In genomic region chr17:75897076-75898019, GRCh38 we compare ENCODE assay signal across 8 cellular contexts. TPM values are rescaled to one million over a fixed set of nuclear protein-coding genes. Genes with fewer than 3 reads are reported as not detected.
A peak's percentile ranks its signal among the peaks of the same experiment; 100 is the strongest.
DNase-seq lines count a peak whose midpoint lies in the region; ATAC-seq, FAIRE-seq and TF ChIP-seq lines count a peak whose summit lies in the region.

No MANE protein-coding gene starts in this region.

- no peak for TF ChIP-seq RAD21 in K562 (CRISPR knock-in tag; conservative IDR thresholded peaks at IDR 0.05 in 1 of 2, IDR thresholded peaks at IDR 0.05 in 1 of 2)

- H3K18ac ChIP-seq in mesenchymal stem cell (ENCODE audit: low read depth in 1 of 2, low read length in 2 of 2): peak overlapping the region; percentile 58 to 88

- H3K4me2 ChIP-seq in K562 (ENCODE audit: insufficient read depth, low read length): peak overlapping the region; percentile 85
- H3K4me2 ChIP-seq in mesenchymal stem cell (ENCODE audit: low read length, poor library complexity, severe bottlenecking): peak overlapping the region; percentile 47

- ATAC-seq in left cardiac atrium: no peak
- no peak for ATAC-seq in K562
- ATAC-seq in GM18873 (IDR thresholded peaks at IDR 0.05; ENCODE audit: low FRiP score, unreplicated experiment): no peak

- TF ChIP-seq CTCF in cardiac muscle cell (IDR thresholded peaks at IDR 0.05; ENCODE audit: low read depth, low read length): no peak
- TF ChIP-seq CTCF in K562 (IDR thresholded peaks at IDR 0.05 in 2 of 3, conservative IDR thresholded peaks at IDR 0.05 in 1 of 3; ENCODE audit: insufficient read depth in 2 of 3, low read depth in 1 of 3, low read length in 3 of 3): no peak

- H2AFZ ChIP-seq in K562 (ENCODE audit: low read depth, low read length) (peak overlapping the region; percentile 70; the same call in 1 of the 2 replicates), mesenchymal stem cell (ENCODE audit: low read depth, low read length) (no peak overlapping the region)

- H3K9me1 ChIP-seq in K562 (ENCODE audit: control insufficient read depth, insufficient read depth, low read length): peaks cover 4% of the 10 kb centered on the region

- H3K79me1 ChIP-seq in mesenchymal stem cell (replicated peaks; ENCODE audit: low read length, poor library complexity, severe bottlenecking): peaks cover 43% of the 10 kb centered on the region

- WGBS in K562 (ENCODE audit: insufficient coverage, low coverage, missing lambda C conversion rate): 73% methylated on average over 23 of the region's 45 CpGs
- 54% methylated on average over 37 of the region's 45 CpGs for WGBS in mesenchymal stem cell

- H2BK5ac ChIP-seq in mesenchymal stem cell (ENCODE audit: low read depth, low read length, poor library complexity, severe bottlenecking): no peak overlapping the region

- TF ChIP-seq POLR2A in K562 (conservative IDR thresholded peaks at IDR 0.05): no peak

- H3K27ac ChIP-seq in cardiac muscle cell (peak overlapping the region; percentile 86), K562 (ENCODE audit: extremely low read depth, low read depth, low read length) (peak overlapping the region; percentile 96), mesenchymal stem cell (ENCODE audit: low read length, poor library complexity, severe bottlenecking) (no peak overlapping the region)

- peak overlapping the region; percentile 66 for H4K91ac ChIP-seq in mesenchymal stem cell (ENCODE audit: low read length)

- H3K4me3 ChIP-seq in cardiac muscle cell: peak overlapping the region; percentile 79
- H3K4me3 ChIP-seq in K562: peak overlapping the region; percentile 93
- peak overlapping the region in 1 of 2 experiments; percentile 73 for H3K4me3 ChIP-seq in mesenchymal stem cell (ENCODE audit: insufficient read depth in 1 of 2, low read depth in 1 of 2, low read length in 2 of 2)

- DNase-seq in cardiac muscle cell (ENCODE audit: low read depth in 1 of 2, low spot score in 1 of 2) (no peak), left cardiac atrium (no peak), K562 (ENCODE audit: extremely low read depth in 1 of 4, low spot score in 3 of 4) (no peak), mesenchymal stem cell (no peak), ureter (ENCODE audit: low spot score) (peak; percentile 65), NCI-H1694 (lab: John Stamatoyannopoulos, UW) (no peak)
- DNase-seq in stimulated activated CD4-positive, alpha-beta T cell treated with anti-CD3 and anti-CD28 coated beads, Interleukin-12 subunit alpha, Interleukin-12 subunit beta, amount 100 ng/mL, for 4 hours: no peak

- peak overlapping the region; percentile 33 for H2BK15ac ChIP-seq in mesenchymal stem cell (ENCODE audit: low read depth, poor library complexity, severe bottlenecking)

- POLR2A ChIA-PET in K562 (lab: Yijun Ruan, JAX): interaction anchor here (0.6 to 15.9 kb wide), 17 partner anchors 7 to 658 kb away, joined by 3 to 169 read pairs (median 4); partner anchors contain the start of genes ACOX1, MRPL38, TEN1 and TRIM47

- peaks cover 32% of the 10 kb centered on the region for H3K79me2 ChIP-seq in K562 (ENCODE audit: control insufficient read depth, insufficient read depth, low read length)

- in situ Hi-C loops in K562 (cut with MboI): no loop called here

- no peak overlapping the region for H3K23ac ChIP-seq in mesenchymal stem cell (ENCODE audit: low read length in 2 of 2)

- peak overlapping the region in 1 of 2 experiments; percentile 34 for H2BK12ac ChIP-seq in mesenchymal stem cell (ENCODE audit: low read length in 2 of 2)

- no peaks in the 10 kb centered on the region for H3K27me3 ChIP-seq in cardiac muscle cell
- no peaks in the 10 kb centered on the region for H3K27me3 ChIP-seq in K562 (ENCODE audit: control insufficient read depth in 2 of 2, insufficient read depth in 2 of 2, low read length in 2 of 2)
- no peaks in the 10 kb centered on the region for H3K27me3 ChIP-seq in mesenchymal stem cell (ENCODE audit: control insufficient read depth in 1 of 2, insufficient read depth in 1 of 2, low read length in 2 of 2)

- intact Hi-C loops in left cardiac atrium (cut with DNase I) (loop anchor here in 1 of 2 donors (10.0 kb wide), 1 partner anchor 133 kb away; the partner anchor contains the start of gene GALK1), K562 (cut with micrococcal nuclease) (loop anchor here (2.0 kb wide), 1 partner anchor 43 kb away; the partner anchor contains the start of gene WBP2)

- H3K4ac ChIP-seq in mesenchymal stem cell (ENCODE audit: low read depth in 1 of 2, low read length in 2 of 2): peak overlapping the region; percentile 35 to 46

- TSS peak; percentile 89 for BruUV-seq in K562 (replicated peaks; lab: Mats Ljungman, UMichigan)

- peak; percentile 67 for FAIRE-seq in K562 (lab: Jason Lieb, UNC)

- TF ChIP-seq EP300 in K562 (IDR thresholded peaks at IDR 0.05; ENCODE audit: low read length): no peak

- no peak overlapping the region for H2AK5ac ChIP-seq in mesenchymal stem cell (ENCODE audit: low read length, severe bottlenecking)

- H4K8ac ChIP-seq in mesenchymal stem cell (ENCODE audit: low read length): peak overlapping the region; percentile 94

- H3K9me3 ChIP-seq in cardiac muscle cell (ENCODE audit: low read depth): no peaks in the 10 kb centered on the region
- H3K9me3 ChIP-seq in K562 (replicated peaks; ENCODE audit: control insufficient read depth, insufficient read depth, low read depth, low read length): no peaks in the 10 kb centered on the region
- no peaks in the 10 kb centered on the region for H3K9me3 ChIP-seq in mesenchymal stem cell (ENCODE audit: control insufficient read depth, low read length)

- CTCF ChIA-PET in K562 (lab: Yijun Ruan, JAX; ENCODE audit: low intra/inter-chr PET ratio): interaction anchor here (1.9 kb wide), 1 partner anchor 42 kb away, joined by 16 read pairs; the partner anchor contains the start of gene WBP2

- H2BK120ac ChIP-seq in mesenchymal stem cell (ENCODE audit: low read depth, low read length): peak overlapping the region; percentile 52

- H3K4me1 ChIP-seq in cardiac muscle cell (ENCODE audit: low read depth) (peaks cover 8% of the 10 kb centered on the region), K562 (replicated peaks in 1 of 2; ENCODE audit: control insufficient read depth in 2 of 2, insufficient read depth in 2 of 2, low read length in 2 of 2) (peaks cover 13 to 78% of the 10 kb centered on the region in 2 experiments; a peak in 4 of 5 replicates), mesenchymal stem cell (ENCODE audit: control insufficient read depth, insufficient read depth, low read depth, low read length) (peaks cover 30% of the 10 kb centered on the region)

- H3K14ac ChIP-seq in mesenchymal stem cell (ENCODE audit: low read length in 2 of 2): no peak overlapping the region

- peaks cover 28% of the 10 kb centered on the region for H3K36me3 ChIP-seq in cardiac muscle cell
- H3K36me3 ChIP-seq in K562 (ENCODE audit: control insufficient read depth, insufficient read depth, low read length): peaks cover 57% of the 10 kb centered on the region; the same call in 2 of the 3 replicates
- H3K36me3 ChIP-seq in mesenchymal stem cell (ENCODE audit: control insufficient read depth in 1 of 2, insufficient read depth in 2 of 2, low read depth in 1 of 2, low read length in 2 of 2): peaks cover 44 to 56% of the 10 kb centered on the region in 2 experiments

- peak overlapping the region; percentile 82 to 100; a peak in 3 of 4 replicates for H3K9ac ChIP-seq in K562 (ENCODE audit: insufficient read depth in 1 of 2, low read depth in 2 of 2, low read length in 2 of 2)
- peak overlapping the region; percentile 83 for H3K9ac ChIP-seq in mesenchymal stem cell (ENCODE audit: low read length)

- no peaks in the 10 kb centered on the region for H4K20me1 ChIP-seq in K562 (replicated peaks; ENCODE audit: control insufficient read depth, insufficient read depth, low read length)

RNA-seq across cellular contexts. Expression of gene TRIM65, which starts 0.6 kb away (rescaled TPM):
- total RNA-seq in cardiac muscle cell (20.2 and 31.5 TPM in 2 replicates), left cardiac atrium (1 to 10 TPM; 8.4 to 9.9 TPM), K562 (2014; rRNA removed) (34.3 and 47.5 TPM in 2 replicates), K562 (2014; rRNA removed; fragmentation: Illumina TruSeq; extraction: Trizol) (16.2 and 20.0 TPM in 2 replicates), K562 (2015; rRNA removed; fragmentation: Illumina TruSeq; extraction: Trizol) (26.6 and 28.2 TPM in 2 replicates), K562 (2021) (45.5 and 45.7 TPM in 2 replicates), ureter (16.2 TPM)
- polyA plus RNA-seq in cardiac muscle cell (14.6 and 16.8 TPM in 2 replicates), K562 (2011; rRNA removed) (19.5 and 22.1 TPM in 2 replicates), K562 (2014; fragmentation: Illumina TruSeq; extraction: Trizol) (22.9 and 26.1 TPM in 2 replicates), K562 (2014; fragmentation: Nextera tagmentation; extraction: Ambion mirVana) (1 to 10 TPM; 2.8 to 5.8 TPM), K562 (2014; rRNA removed) (33.7 and 34.1 TPM in 2 replicates)
- total RNA-seq in K562 (2011; cell fraction: chromatin; rRNA removed; ENCODE audit: low replicate concordance): 19.3 and 28.3 TPM in 2 replicates
- 19.3 and 26.6 TPM in 2 replicates for total RNA-seq in K562 (2011; cell fraction: nucleolus; rRNA removed)
- 25.9 and 39.3 TPM in 2 replicates for total RNA-seq in K562 (2011; cell fraction: nucleoplasm; rRNA removed)
- polyA plus RNA-seq in K562 (2011; cell fraction: cytosol; rRNA removed): 25.9 and 37.2 TPM in 2 replicates
- polyA plus RNA-seq in K562 (2011; cell fraction: nucleus; rRNA removed): 20.7 and 27.8 TPM in 2 replicates
- 26.3 and 33.8 TPM in 2 replicates for polyA plus RNA-seq in K562 (2012)
- 6.3 and 7.0 TPM in 2 replicates for polyA minus RNA-seq in K562 (2011; rRNA and poly(A)+ RNA removed)
- polyA minus RNA-seq in K562 (2011; cell fraction: cytosol; rRNA and poly(A)+ RNA removed): 14.6 and 24.0 TPM in 2 replicates
- polyA minus RNA-seq in K562 (2011; cell fraction: nucleus; rRNA and poly(A)+ RNA removed): 6.7 and 8.7 TPM in 2 replicates
- polyA plus RNA-seq in mesenchymal stem cell (2013, experiment 1 of 2): 15.7 TPM
- polyA plus RNA-seq in mesenchymal stem cell (2013, experiment 2 of 2): 15.2 TPM

RNA-seq across cellular contexts. Expression of gene MRPL38, which starts 7.3 kb away (rescaled TPM):
- total RNA-seq in cardiac muscle cell (63.9 and 68.0 TPM in 2 replicates), left cardiac atrium (10 to 100 TPM; 73.7 to 83.4 TPM), K562 (2014; rRNA removed) (48.5 and 75.0 TPM in 2 replicates), K562 (2014; rRNA removed; fragmentation: Illumina TruSeq; extraction: Trizol) (27.8 and 35.4 TPM in 2 replicates), K562 (2015; rRNA removed; fragmentation: Illumina TruSeq; extraction: Trizol) (72.6 and 73.6 TPM in 2 replicates), K562 (2021) (154 and 155 TPM in 2 replicates), ureter (101 TPM)
- polyA plus RNA-seq in cardiac muscle cell (222 and 227 TPM in 2 replicates), K562 (2011; rRNA removed) (43.6 and 104 TPM in 2 replicates), K562 (2014; fragmentation: Illumina TruSeq; extraction: Trizol) (63.6 and 69.3 TPM in 2 replicates), K562 (2014; fragmentation: Nextera tagmentation; extraction: Ambion mirVana) (10 to 100 TPM in 1 of 2 experiments, 1 to 10 TPM in 1; 4.5 to 13.6 TPM), K562 (2014; rRNA removed) (74.0 and 77.0 TPM in 2 replicates)
- 88.0 and 309 TPM in 2 replicates for total RNA-seq in K562 (2011; cell fraction: chromatin; rRNA removed; ENCODE audit: low replicate concordance)
- total RNA-seq in K562 (2011; cell fraction: nucleolus; rRNA removed): 283 and 294 TPM in 2 replicates
- 137 and 171 TPM in 2 replicates for total RNA-seq in K562 (2011; cell fraction: nucleoplasm; rRNA removed)
- polyA plus RNA-seq in K562 (2011; cell fraction: cytosol; rRNA removed): 59.5 and 89.1 TPM in 2 replicates
- polyA plus RNA-seq in K562 (2011; cell fraction: nucleus; rRNA removed): 334 and 446 TPM in 2 replicates
- polyA plus RNA-seq in K562 (2012): 66.7 and 93.4 TPM in 2 replicates
- 14.0 and 20.7 TPM in 2 replicates for polyA minus RNA-seq in K562 (2011; rRNA and poly(A)+ RNA removed)
- 44.3 and 58.0 TPM in 2 replicates for polyA minus RNA-seq in K562 (2011; cell fraction: cytosol; rRNA and poly(A)+ RNA removed)
- polyA minus RNA-seq in K562 (2011; cell fraction: nucleus; rRNA and poly(A)+ RNA removed): 68.3 and 81.8 TPM in 2 replicates
- 44.2 TPM for polyA plus RNA-seq in mesenchymal stem cell (2013, experiment 1 of 2)
- 41.8 TPM for polyA plus RNA-seq in mesenchymal stem cell (2013, experiment 2 of 2)

RNA-seq across cellular contexts. Expression of gene TRIM47, which starts 19.0 kb away (rescaled TPM):
- 1.3 and 4.6 TPM in 2 replicates for total RNA-seq in cardiac muscle cell
- polyA plus RNA-seq in cardiac muscle cell: 2.2 and 2.9 TPM in 2 replicates
- 10 to 100 TPM; 22.9 to 25.3 TPM for total RNA-seq in left cardiac atrium
- 3.4 and 21.0 TPM in 2 replicates for total RNA-seq in K562 (2011; cell fraction: chromatin; rRNA removed; ENCODE audit: low replicate concordance)
- total RNA-seq in K562 (2011; cell fraction: nucleolus; rRNA removed): 13.6 and 18.0 TPM in 2 replicates
- 5.5 and 10.1 TPM in 2 replicates for total RNA-seq in K562 (2011; cell fraction: nucleoplasm; rRNA removed)
- total RNA-seq in K562 (2014; rRNA removed): 4.0 and 4.6 TPM in 2 replicates
- 1.0 and 1.1 TPM in 2 replicates for total RNA-seq in K562 (2014; rRNA removed; fragmentation: Illumina TruSeq; extraction: Trizol)
- total RNA-seq in K562 (2015; rRNA removed; fragmentation: Illumina TruSeq; extraction: Trizol): 3.9 and 4.3 TPM in 2 replicates
- total RNA-seq in K562 (2021): 5.8 and 6.1 TPM in 2 replicates
- 3.2 and 5.6 TPM in 2 replicates for polyA plus RNA-seq in K562 (2011; rRNA removed)
- polyA plus RNA-seq in K562 (2011; cell fraction: cytosol; rRNA removed): 5.1 and 9.1 TPM in 2 replicates
- polyA plus RNA-seq in K562 (2011; cell fraction: nucleus; rRNA removed): 15.5 and 18.6 TPM in 2 replicates
- polyA plus RNA-seq in K562 (2012): 4.2 and 6.8 TPM in 2 replicates
- 1.9 and 3.4 TPM in 2 replicates for polyA plus RNA-seq in K562 (2014; fragmentation: Illumina TruSeq; extraction: Trizol)
- under 1 TPM; 0.56 to 0.63 TPM for polyA plus RNA-seq in K562 (2014; fragmentation: Nextera tagmentation; extraction: Ambion mirVana)
- polyA plus RNA-seq in K562 (2014; rRNA removed): 3.7 and 5.5 TPM in 2 replicates
- 1.9 and 2.6 TPM in 2 replicates for polyA minus RNA-seq in K562 (2011; rRNA and poly(A)+ RNA removed)
- 4.6 and 5.6 TPM in 2 replicates for polyA minus RNA-seq in K562 (2011; cell fraction: cytosol; rRNA and poly(A)+ RNA removed)
- polyA minus RNA-seq in K562 (2011; cell fraction: nucleus; rRNA and poly(A)+ RNA removed): 8.6 and 9.2 TPM in 2 replicates
- 42.8 TPM for polyA plus RNA-seq in mesenchymal stem cell (2013, experiment 1 of 2)
- 46.1 TPM for polyA plus RNA-seq in mesenchymal stem cell (2013, experiment 2 of 2)
- total RNA-seq in ureter: 44.9 TPM

RNA-seq across cellular contexts. Expression of gene WBP2, which starts 42.2 kb away (rescaled TPM):
- total RNA-seq in cardiac muscle cell (61.3 and 75.6 TPM in 2 replicates), left cardiac atrium (100 to 1,000 TPM; 106 to 122 TPM), K562 (2014; rRNA removed) (25.2 and 35.8 TPM in 2 replicates), K562 (2014; rRNA removed; fragmentation: Illumina TruSeq; extraction: Trizol) (18.1 and 22.9 TPM in 2 replicates), K562 (2015; rRNA removed; fragmentation: Illumina TruSeq; extraction: Trizol) (13.8 and 16.2 TPM in 2 replicates), K562 (2021) (63.5 and 74.3 TPM in 2 replicates), ureter (104 TPM)
- polyA plus RNA-seq in cardiac muscle cell (160 and 161 TPM in 2 replicates), K562 (2011; rRNA removed) (20.0 and 81.3 TPM in 2 replicates), K562 (2014; fragmentation: Illumina TruSeq; extraction: Trizol) (68.6 and 96.0 TPM in 2 replicates), K562 (2014; fragmentation: Nextera tagmentation; extraction: Ambion mirVana) (1 to 10 TPM; 2.2 to 3.7 TPM), K562 (2014; rRNA removed) (30.9 and 33.1 TPM in 2 replicates)
- total RNA-seq in K562 (2011; cell fraction: chromatin; rRNA removed; ENCODE audit: low replicate concordance): 86.2 and 163 TPM in 2 replicates
- total RNA-seq in K562 (2011; cell fraction: nucleolus; rRNA removed): 82.5 and 95.5 TPM in 2 replicates
- 79.1 and 87.2 TPM in 2 replicates for total RNA-seq in K562 (2011; cell fraction: nucleoplasm; rRNA removed)
- 25.6 and 40.9 TPM in 2 replicates for polyA plus RNA-seq in K562 (2011; cell fraction: cytosol; rRNA removed)
- polyA plus RNA-seq in K562 (2011; cell fraction: nucleus; rRNA removed): 60.4 and 70.3 TPM in 2 replicates
- 83.9 and 158 TPM in 2 replicates for polyA plus RNA-seq in K562 (2012)
- polyA minus RNA-seq in K562 (2011; rRNA and poly(A)+ RNA removed): 25.4 and 47.1 TPM in 2 replicates
- 45.1 and 49.2 TPM in 2 replicates for polyA minus RNA-seq in K562 (2011; cell fraction: cytosol; rRNA and poly(A)+ RNA removed)
- polyA minus RNA-seq in K562 (2011; cell fraction: nucleus; rRNA and poly(A)+ RNA removed): 30.4 and 43.1 TPM in 2 replicates
- 173 TPM for polyA plus RNA-seq in mesenchymal stem cell (2013, experiment 1 of 2)
- polyA plus RNA-seq in mesenchymal stem cell (2013, experiment 2 of 2): 171 TPM

RNA-seq across cellular contexts. Expression of gene FBF1, which starts 43.5 kb away (rescaled TPM):
- 13.8 and 15.9 TPM in 2 replicates for total RNA-seq in cardiac muscle cell
- 8.2 and 11.8 TPM in 2 replicates for polyA plus RNA-seq in cardiac muscle cell
- 1 to 10 TPM; 3.0 to 4.7 TPM for total RNA-seq in left cardiac atrium
- 56.4 and 138 TPM in 2 replicates for total RNA-seq in K562 (2011; cell fraction: chromatin; rRNA removed; ENCODE audit: low replicate concordance)
- total RNA-seq in K562 (2011; cell fraction: nucleolus; rRNA removed): 62.1 and 85.9 TPM in 2 replicates
- 55.3 and 58.6 TPM in 2 replicates for total RNA-seq in K562 (2011; cell fraction: nucleoplasm; rRNA removed)
- 14.5 and 14.8 TPM in 2 replicates for total RNA-seq in K562 (2014; rRNA removed)
- total RNA-seq in K562 (2014; rRNA removed; fragmentation: Illumina TruSeq; extraction: Trizol): 5.2 and 5.4 TPM in 2 replicates
- 7.5 and 7.7 TPM in 2 replicates for total RNA-seq in K562 (2015; rRNA removed; fragmentation: Illumina TruSeq; extraction: Trizol)
- total RNA-seq in K562 (2021): 10.6 and 14.7 TPM in 2 replicates
- 10.2 and 11.1 TPM in 2 replicates for polyA plus RNA-seq in K562 (2011; rRNA removed)
- polyA plus RNA-seq in K562 (2011; cell fraction: cytosol; rRNA removed): 5.8 and 10.5 TPM in 2 replicates
- polyA plus RNA-seq in K562 (2011; cell fraction: nucleus; rRNA removed): 54.5 and 90.0 TPM in 2 replicates
- 9.0 and 13.6 TPM in 2 replicates for polyA plus RNA-seq in K562 (2012)
- polyA plus RNA-seq in K562 (2014; fragmentation: Illumina TruSeq; extraction: Trizol): 5.3 and 5.6 TPM in 2 replicates
- polyA plus RNA-seq in K562 (2014; fragmentation: Nextera tagmentation; extraction: Ambion mirVana): under 1 TPM; 0.46 to 0.55 TPM
- 11.9 and 14.9 TPM in 2 replicates for polyA plus RNA-seq in K562 (2014; rRNA removed)
- 13.1 and 15.0 TPM in 2 replicates for polyA minus RNA-seq in K562 (2011; rRNA and poly(A)+ RNA removed)
- polyA minus RNA-seq in K562 (2011; cell fraction: cytosol; rRNA and poly(A)+ RNA removed): 6.8 and 10.3 TPM in 2 replicates
- 27.5 and 29.6 TPM in 2 replicates for polyA minus RNA-seq in K562 (2011; cell fraction: nucleus; rRNA and poly(A)+ RNA removed)
- polyA plus RNA-seq in mesenchymal stem cell (2013, experiment 1 of 2): 1.8 TPM
- 1.6 TPM for polyA plus RNA-seq in mesenchymal stem cell (2013, experiment 2 of 2)
- total RNA-seq in ureter: 19.5 TPM
